ENCODE assay signal across 1 cellular context in the genomic region with DNA sequence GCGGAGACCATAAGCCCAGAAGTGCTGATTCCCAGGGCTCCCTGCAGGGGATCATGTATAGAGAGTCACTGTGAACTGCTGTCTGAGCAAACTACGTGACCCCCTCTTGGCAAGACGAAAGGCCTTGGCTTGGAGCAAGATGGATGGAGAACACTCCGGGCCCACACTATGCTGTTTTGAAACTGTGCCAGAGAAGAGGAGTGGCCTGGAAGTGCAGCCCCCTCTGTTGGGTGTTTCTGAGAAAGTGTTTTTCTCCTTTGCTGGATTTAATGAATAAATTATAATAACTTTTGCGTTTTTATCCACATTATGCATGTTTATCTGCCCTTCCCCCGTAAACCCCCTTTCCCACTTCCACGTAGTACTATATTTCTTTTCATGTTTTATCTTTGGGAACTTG.
TF ChIP-seq lines count a peak whose summit lies in the region.

No MANE protein-coding gene starts in this region.

TF ChIP-seq in K562, 482 proteins besides CTCF, POLR2A, EP300 and RAD21 (continued from another document):
- no peak for TF ChIP-seq ZNF583 (CRISPR knock-in tag; IDR thresholded peaks at IDR 0.05)
- no peak for TF ChIP-seq CHCHD3 (CRISPR knock-in tag; IDR thresholded peaks at IDR 0.05)
- TF ChIP-seq MAFF (IDR thresholded peaks at IDR 0.05; ENCODE audit: low read length) = no peak
- TF ChIP-seq NFIC (IDR thresholded peaks at IDR 0.05) = peak; percentile 37
- no peak for TF ChIP-seq RNF2 (IDR thresholded peaks at IDR 0.05)
- no peak for TF ChIP-seq USF2 (CRISPR knock-in tag; IDR thresholded peaks at IDR 0.05)
- TF ChIP-seq MIER1 (IDR thresholded peaks at IDR 0.05; ENCODE audit: low read depth) = no peak
TF ChIP-seq in K562: peak in this region for 1.
